Comparison of ENCODE assay signal across 6 cellular contexts in the genomic region with DNA sequence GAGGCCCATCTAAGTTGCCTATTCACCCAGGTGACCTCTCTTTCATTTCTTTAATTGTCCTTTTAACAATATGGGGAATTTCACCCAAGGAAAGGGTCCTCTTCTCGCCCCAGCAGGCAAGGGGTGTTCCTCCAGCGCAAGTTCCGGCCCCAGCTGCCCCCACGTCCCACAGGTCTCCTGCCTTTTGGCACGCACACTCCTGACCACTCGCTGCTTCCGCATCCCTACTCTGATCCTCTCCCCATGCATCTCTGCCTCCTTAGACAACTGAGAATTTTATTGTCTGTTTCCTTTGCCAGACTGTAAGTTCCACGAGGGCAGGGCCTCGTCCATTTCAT. TPM values are rescaled to one million over a fixed set of nuclear protein-coding genes. Genes with fewer than 3 reads are reported as not detected.
DNase-seq lines count a peak whose midpoint lies in the region; FAIRE-seq and TF ChIP-seq lines count a peak whose summit lies in the region.

No MANE protein-coding gene starts in this region.

- no peak overlapping the region for H2BK5ac ChIP-seq in trophoblast cell (ENCODE audit: low read depth, low read length, poor library complexity)

- no peak overlapping the region for H3K18ac ChIP-seq in trophoblast cell (ENCODE audit: low read length)

- no peak for FAIRE-seq in frontal cortex (lab: Jason Lieb, UNC)

- TF ChIP-seq CTCF in colonic mucosa (IDR thresholded peaks at IDR 0.05): no peak

- no peak overlapping the region for H2BK120ac ChIP-seq in trophoblast cell (ENCODE audit: insufficient read depth, low read length, poor library complexity)

- H3K23ac ChIP-seq in trophoblast cell (ENCODE audit: low read length): no peak overlapping the region

- WGBS in trophoblast cell (ENCODE audit: extremely low coverage, insufficient coverage, insufficient read length): no CpG with 5 or more reads among the region's 9 CpGs

- H3K79me1 ChIP-seq in trophoblast cell (ENCODE audit: low read length): peaks cover 16% of the 10 kb centered on the region

- H4K12ac ChIP-seq in trophoblast cell (ENCODE audit: low read depth, low read length): peak overlapping the region; percentile 72

- H3K14ac ChIP-seq in trophoblast cell (ENCODE audit: low read length): no peak overlapping the region

- no peak overlapping the region for H2AK5ac ChIP-seq in trophoblast cell (ENCODE audit: low read length)

- intact Hi-C loops in colonic mucosa (cut with DNase I): loop anchor here (5.0 kb wide), 1 partner anchor 46 kb away; a partner anchor contains a TSS

- peak overlapping the region; percentile 85 for H4K8ac ChIP-seq in trophoblast cell (ENCODE audit: low read depth, low read length)

- peak overlapping the region; percentile 48 for H2AFZ ChIP-seq in trophoblast cell (ENCODE audit: insufficient read depth, low read length, poor library complexity)

- peaks cover 15% of the 10 kb centered on the region for H3K4me1 ChIP-seq in colonic mucosa
- H3K4me1 ChIP-seq in trophoblast cell (ENCODE audit: control insufficient read depth in 1 of 2, insufficient read depth in 2 of 2, low read length in 2 of 2): peaks cover 8 to 15% of the 10 kb centered on the region in 2 experiments

- H3K27me3 ChIP-seq in colonic mucosa: no peaks in the 10 kb centered on the region
- H3K27me3 ChIP-seq in trophoblast cell (ENCODE audit: insufficient read depth, low read length): no peaks in the 10 kb centered on the region

- H3K4me2 ChIP-seq in trophoblast cell (ENCODE audit: low read length): peak overlapping the region; percentile 79

- H2BK12ac ChIP-seq in trophoblast cell (ENCODE audit: low read length): no peak overlapping the region

- H3K27ac ChIP-seq in colonic mucosa (peak overlapping the region; percentile 94), trophoblast cell (ENCODE audit: low read depth, low read length) (peak overlapping the region; percentile 71)

- H3K36me3 ChIP-seq in colonic mucosa (no peaks in the 10 kb centered on the region), trophoblast cell (ENCODE audit: control insufficient read depth in 1 of 2, insufficient read depth in 2 of 2, low read length in 2 of 2) (peaks cover 2 to 9% of the 10 kb centered on the region in 2 experiments)

- peak overlapping the region; percentile 28 for H3K4ac ChIP-seq in trophoblast cell (ENCODE audit: low read depth, low read length)

- peak overlapping the region; percentile 96 for H3K4me3 ChIP-seq in Jurkat, Clone E6-1 (ENCODE audit: low read length)
- H3K4me3 ChIP-seq in colonic mucosa (peak overlapping the region; percentile 82), trophoblast cell (ENCODE audit: low read depth, low read length) (peak overlapping the region; percentile 67)

- no peak for DNase-seq in Jurkat, Clone E6-1 (ENCODE audit: low read depth, low spot score)
- DNase-seq in colonic mucosa (no peak), trophoblast cell (peak; percentile 21 to 62), NCI-H1694 treated with DMSO at 0.1 percent for 48 hours (lab: John Stamatoyannopoulos, UW) (no peak), frontal cortex (ENCODE audit: low spot score in 2 of 2) (no peak)
- DNase-seq in activated CD4-positive, alpha-beta T cell treated with anti-CD3 and anti-CD28 coated beads, Interleukin-2, amount 50 U/mL, for 1 hour: no peak

- H3K79me2 ChIP-seq in trophoblast cell (ENCODE audit: control insufficient read depth, insufficient read depth, low read length, poor library complexity): peaks cover 28% of the 10 kb centered on the region

- no peaks in the 10 kb centered on the region for H3K9me3 ChIP-seq in colonic mucosa
- no peaks in the 10 kb centered on the region for H3K9me3 ChIP-seq in trophoblast cell (ENCODE audit: insufficient read depth, low read depth, low read length)

- peak overlapping the region; percentile 25 for H4K91ac ChIP-seq in trophoblast cell (ENCODE audit: low read depth, low read length)

- H3K9ac ChIP-seq in colonic mucosa (ENCODE audit: low read depth in 2 of 2, low read length in 2 of 2) (peak overlapping the region; percentile 75 to 77), trophoblast cell (ENCODE audit: low read length) (no peak overlapping the region)

RNA-seq across cellular contexts. Expression of a gene that starts 0.7 kb away (rescaled TPM):
- polyA plus RNA-seq in Jurkat, Clone E6-1 (2012; ENCODE audit: insufficient read depth, insufficient read length): 511 TPM
- 100 to 1,000 TPM; 282 to 346 TPM for total RNA-seq in colonic mucosa
- 573 and 598 TPM in 2 replicates for polyA plus RNA-seq in trophoblast cell (2013)
- total RNA-seq in frontal cortex: 139 TPM

RNA-seq across cellular contexts. Expression of a gene that starts 44.5 kb away (rescaled TPM):
- not detected for polyA plus RNA-seq in Jurkat, Clone E6-1 (2012; ENCODE audit: insufficient read depth, insufficient read length)
- 1 to 10 TPM; 1.1 to 1.3 TPM for total RNA-seq in colonic mucosa
- 0.23 and 0.40 TPM in 2 replicates for polyA plus RNA-seq in trophoblast cell (2013)
- total RNA-seq in frontal cortex: not detected

RNA-seq across cellular contexts. Expression of a gene that starts 49.5 kb away (rescaled TPM):
- not detected for polyA plus RNA-seq in Jurkat, Clone E6-1 (2012; ENCODE audit: insufficient read depth, insufficient read length)
- total RNA-seq in colonic mucosa (under 1 TPM in 1 of 2 donors, not detected in 1; 0.13 TPM), frontal cortex (under 0.01 TPM)
- polyA plus RNA-seq in trophoblast cell (2013): not detected in 2 replicates

RNA-seq across cellular contexts. Expression of a gene that starts 53.6 kb away (rescaled TPM):
- polyA plus RNA-seq in Jurkat, Clone E6-1 (2012; ENCODE audit: insufficient read depth, insufficient read length): 145 TPM
- 100 to 1,000 TPM in 1 of 2 donors, 10 to 100 TPM in 1; 96.1 to 137 TPM for total RNA-seq in colonic mucosa
- polyA plus RNA-seq in trophoblast cell (2013): 66.7 and 67.0 TPM in 2 replicates
- 98.2 TPM for total RNA-seq in frontal cortex

RNA-seq across cellular contexts. Expression of a gene that starts 54.0 kb away (rescaled TPM):
- 52.3 TPM for polyA plus RNA-seq in Jurkat, Clone E6-1 (2012; ENCODE audit: insufficient read depth, insufficient read length)
- 100 to 1,000 TPM; 109 to 136 TPM for total RNA-seq in colonic mucosa
- 62.6 and 65.9 TPM in 2 replicates for polyA plus RNA-seq in trophoblast cell (2013)
- total RNA-seq in frontal cortex: 15.1 TPM

Comparison
In these comparisons a context has a peak if more than half of its experiments do, and no peak if none do; other contexts are left out.
1. DNase-seq: peak in trophoblast cell (2 of 2); none in Jurkat, Clone E6-1 (single experiment), colonic mucosa (single experiment), NCI-H1694 treated with DMSO at 0.1 percent for 48 hours (single experiment), activated CD4-positive, alpha-beta T cell treated with anti-CD3 and anti-CD28 coated beads, Interleukin-2, amount 50 U/mL, for 1 hour (single experiment) and frontal cortex (0 of 2).
2. Peak in every context shown above with its lines, with median percentiles within 50 percentile points of each other: H3K4me3 ChIP-seq.